Comparison of ENCODE assay signal across 14 cellular contexts in the genomic region with DNA sequence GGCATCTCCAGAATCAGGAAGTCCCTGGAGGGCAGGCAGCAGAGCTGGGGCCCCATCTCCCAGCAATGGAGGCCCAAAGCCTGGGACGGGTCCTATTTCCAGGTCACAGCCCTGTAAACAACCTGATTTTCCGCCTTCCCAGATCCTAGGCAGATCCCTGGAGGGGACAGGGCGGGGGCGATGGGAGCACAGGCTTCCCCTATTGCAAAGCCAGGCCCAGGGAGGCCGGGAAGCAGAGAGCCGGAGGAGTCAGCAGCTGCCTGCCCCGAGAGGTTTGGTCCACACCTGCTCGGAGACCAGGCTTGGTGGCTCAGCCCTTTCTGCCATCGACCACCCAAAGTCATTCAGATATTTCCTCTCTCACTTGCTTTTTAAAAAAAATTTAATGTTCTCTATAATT.
"Had no signal": no experiment of that assay in that cellular context is flagged by ENCODE, and none has a peak within 500 bp of the region (broad histone marks: within the 10 kb centered on the region; RNA-seq: fewer than 3 reads in every experiment).

No MANE protein-coding gene starts in this region.

- H3K27me3 ChIP-seq: colonic mucosa, neutrophil, thyroid gland, uterus had no signal

- H3K4me3 ChIP-seq: colonic mucosa, lung, thyroid gland, uterus had no signal

- DNase-seq: activated CD4-positive, alpha-beta T cell treated with anti-CD3 and anti-CD28 coated beads, Interleukin-2, amount 50 U/mL, for 48 hours; activated naive CD4-positive, alpha-beta T cell treated with anti-CD3 and anti-CD28 coated beads, Interleukin-2, amount 10 ng/mL, durations not matched to agents 7 days and 5 days; activated T-cell treated with anti-CD3 and anti-CD28 coated beads, Interleukin-2, amount 50 U/mL, for 24 hours; colonic mucosa; naive B cell; retina; thyroid gland; uterus; WERI-Rb-1 had no signal

- H3K9me3 ChIP-seq: colonic mucosa, neutrophil, thyroid gland, uterus had no signal

- H3K4me1 ChIP-seq: parathyroid adenoma, uterus had no signal

- ATAC-seq: esophagus mucosa; stimulated activated effector memory CD8-positive, alpha-beta T cell treated with anti-CD3 and anti-CD28 coated beads, Interleukin-12 subunit alpha, Interleukin-12 subunit beta, amount 100 ng/mL, for 72 hours had no signal

- H3K36me3 ChIP-seq: colonic mucosa, neutrophil, thyroid gland, uterus had no signal

- H3K27ac ChIP-seq: colonic mucosa, neutrophil, parathyroid adenoma, thyroid gland, uterus, WERI-Rb-1 had no signal
